In genomic region chr14:23414906-23415820, GRCh38 we compare ENCODE assay signal across 28 cellular contexts. TPM values are rescaled to one million over a fixed set of nuclear protein-coding genes. Genes with fewer than 3 reads are reported as not detected.
A peak's percentile ranks its signal among the peaks of the same experiment; 100 is the strongest.
DNase-seq lines count a peak whose midpoint lies in the region; ATAC-seq, FAIRE-seq and TF ChIP-seq lines count a peak whose summit lies in the region.
"Had no signal": no experiment of that assay in that cellular context is flagged by ENCODE, and none has a peak within 500 bp of the region (broad histone marks: within the 10 kb centered on the region; RNA-seq: fewer than 3 reads in every experiment).

No MANE protein-coding gene starts in this region.

- no peak for FAIRE-seq in pancreas (lab: Jason Lieb, UNC)
- FAIRE-seq: A549, HTR-8/SVneo had no signal

- H3K27me3 ChIP-seq in heart right ventricle (no peaks in the 10 kb centered on the region), left ventricle myocardium inferior (ENCODE audit: low read depth) (no peaks in the 10 kb centered on the region), pancreas (no peaks in the 10 kb centered on the region)
- H3K27me3 ChIP-seq: MG63 had no signal

- no peak for TF ChIP-seq CTCF in heart right ventricle (IDR thresholded peaks at IDR 0.05)
- TF ChIP-seq CTCF in left ventricle myocardium inferior (IDR thresholded peaks at IDR 0.05; ENCODE audit: borderline replicate concordance): no peak
- TF ChIP-seq CTCF in pancreas (IDR thresholded peaks at IDR 0.05): no peak

- 62 to 68% methylated on average over 39 of the region's 39 CpGs for WGBS in heart right ventricle, 2 donors
- 66 to 68% methylated on average over 39 of the region's 39 CpGs for WGBS in pancreas, 2 donors

- intact Hi-C loops in heart right ventricle (cut with DNase I): no loop called here
- intact Hi-C loops in left cardiac atrium (cut with DNase I): no loop called here
- intact Hi-C loops in left ventricle myocardium inferior (cut with micrococcal nuclease): no loop called here
- intact Hi-C loops in pancreas (cut with DNase I): no loop called here

- H3K36me3 ChIP-seq in heart right ventricle (peaks cover 0 to 81% (median 3%) of the 10 kb centered on the region in 9 donors), left ventricle myocardium inferior (peaks cover 56% of the 10 kb centered on the region), pancreas (no peaks in the 10 kb centered on the region)
- H3K36me3 ChIP-seq: BLaER1 treated with 17β-estradiol and CSF1 and Interleukin-3, amounts not matched to agents 10 nM and 100 nM; MG63 had no signal

- H3K4me1 ChIP-seq in heart right ventricle (peaks cover 0 to 28% (median 0%) of the 10 kb centered on the region in 9 donors), left ventricle myocardium inferior (no peaks in the 10 kb centered on the region), pancreas (peaks cover 0 to 4% (median 0%) of the 10 kb centered on the region in 3 donors)
- H3K4me1 ChIP-seq: A549; BLaER1 treated with 17β-estradiol and CSF1 and Interleukin-3, amounts not matched to agents 10 nM and 100 nM had no signal

- H3K4me3 ChIP-seq in heart right ventricle: no peak overlapping the region
- H3K4me3 ChIP-seq in left ventricle myocardium inferior: peak overlapping the region; percentile 4
- H3K4me3 ChIP-seq in pancreas: peak overlapping the region; percentile 23 to 55 (median 34)
- H3K4me3 ChIP-seq: A549; BLaER1 treated with 17β-estradiol and CSF1 and Interleukin-3, amounts not matched to agents 10 nM and 100 nM; GM23248; MG63; PC-9 had no signal

- ATAC-seq in heart right ventricle: no peak
- ATAC-seq in left cardiac atrium: no peak
- peak; percentile 95 to 99 (median 96) for ATAC-seq in pancreas
- ATAC-seq in GM21786 (IDR thresholded peaks at IDR 0.05; ENCODE audit: unreplicated experiment): no peak
- ATAC-seq: A549 had no signal

- no peaks in the 10 kb centered on the region for H3K9me3 ChIP-seq in heart right ventricle
- H3K9me3 ChIP-seq in left ventricle myocardium inferior (replicated peaks): no peaks in the 10 kb centered on the region
- no peaks in the 10 kb centered on the region for H3K9me3 ChIP-seq in pancreas
- H3K9me3 ChIP-seq: A549; BLaER1 treated with 17β-estradiol and CSF1 and Interleukin-3, amounts not matched to agents 10 nM and 100 nM; MG63 had no signal

- DNase-seq in heart right ventricle (no peak), left cardiac atrium (no peak), left ventricle myocardium inferior (no peak), pancreas (peak; percentile 75 to 90 (median 78)), substantia nigra (lab: John Stamatoyannopoulos, UW) (no peak), NCI-H2081 treated with DMSO at 0.1 percent for 48 hours (lab: John Stamatoyannopoulos, UW) (no peak)
- DNase-seq: AML-193; CD4-positive, alpha-beta memory T cell; COR-L47; DMS53; GM23248; H7; KG1; MG63; NCI-H1694; NCI-H2029 treated with DMSO at 0.1 percent for 48 hours; NCI-H2227 treated with DMSO at 0.1 percent for 48 hours; NCI-H526 treated with DMSO at 0.1 percent for 48 hours; PC-9; RPMI8226; SHP77 treated with DMSO at 0.1 percent for 48 hours had no signal

- peak overlapping the region in 7 of 10 donors; percentile 20 to 82 (median 47) for H3K27ac ChIP-seq in heart right ventricle
- peak overlapping the region; percentile 91 for H3K27ac ChIP-seq in left ventricle myocardium inferior (replicated peaks)
- no peak overlapping the region for H3K27ac ChIP-seq in pancreas
- no peak overlapping the region for H3K27ac ChIP-seq in substantia nigra (ENCODE audit: low read depth, low read length, poor library complexity, severe bottlenecking)
- H3K27ac ChIP-seq: A549; BLaER1 treated with 17β-estradiol and CSF1 and Interleukin-3, amounts not matched to agents 10 nM and 100 nM; GM23248; PC-9 had no signal

RNA-seq across cellular contexts. Expression of gene MYH6, which starts 7.1 kb away (rescaled TPM):
- total RNA-seq in heart right ventricle: 1,000 to 10,000 TPM in 2 of 10 donors, 100 to 1,000 TPM in 6, 10 to 100 TPM in 2; 76.6 to 7,525 (median 125) TPM
- polyA plus RNA-seq in heart right ventricle: 1,000 to 10,000 TPM; 3,967 to 5,106 TPM
- total RNA-seq in left cardiac atrium: over 10,000 TPM; 10,415 to 11,820 TPM
- total RNA-seq in left ventricle myocardium inferior: 1,823 TPM
- under 1 TPM in 4 of 6 donors, not detected in 2; 0.03 to 0.16 (median 0.05) TPM for total RNA-seq in pancreas
- under 1 TPM; 0.56 to 0.72 TPM for polyA plus RNA-seq in pancreas
- total RNA-seq: CD4-positive, alpha-beta memory T cell; Daoy; G401; GM23248; NCI-H460; PC-9 had no signal
- polyA plus RNA-seq: A549; CD4-positive, alpha-beta memory T cell; GM23248 had no signal

RNA-seq across cellular contexts. Expression of gene MYH7, which starts 20.3 kb away (rescaled TPM):
- total RNA-seq in heart right ventricle (over 10,000 TPM in 9 of 10 donors, 1,000 to 10,000 TPM in 1; 7,779 to 22,607 (median 19,145) TPM), left cardiac atrium (100 to 1,000 TPM; 175 to 201 TPM), left ventricle myocardium inferior (14,853 TPM), pancreas (1 to 10 TPM in 1 of 6 donors, under 1 TPM in 5; 0.19 to 6.3 (median 0.40) TPM)
- polyA plus RNA-seq in heart right ventricle (1,000 to 10,000 TPM in 1 of 2 donors, 100 to 1,000 TPM in 1; 641 to 7,351 TPM), pancreas (1 to 10 TPM in 1 of 2 donors, under 1 TPM in 1; 0.34 to 1.1 TPM)
- total RNA-seq: CD4-positive, alpha-beta memory T cell; Daoy; G401; GM23248; H7; NCI-H460; PC-9 had no signal
- polyA plus RNA-seq: A549; CD4-positive, alpha-beta memory T cell; GM23248 had no signal

RNA-seq across cellular contexts. Expression of gene CMTM5, which starts 38.3 kb away (rescaled TPM):
- total RNA-seq in heart right ventricle (under 1 TPM in 3 of 10 donors, not detected in 7; 0.32 to 0.53 (median 0.49) TPM), left cardiac atrium (1 to 10 TPM in 1 of 2 donors, under 1 TPM in 1; 0.44 to 1.4 TPM), left ventricle myocardium inferior (1.0 TPM), pancreas (under 1 TPM in 1 of 6 donors, not detected in 5; 0.25 TPM)
- polyA plus RNA-seq in heart right ventricle (1 to 10 TPM; 2.9 to 5.3 TPM), pancreas (under 1 TPM; 0.16 to 0.53 TPM)
- total RNA-seq: CD4-positive, alpha-beta memory T cell; Daoy; G401; GM23248; NCI-H460; PC-9 had no signal
- polyA plus RNA-seq: A549; CD4-positive, alpha-beta memory T cell; GM23248 had no signal

RNA-seq across cellular contexts. Expression of gene IL25, which starts 42.6 kb away (rescaled TPM):
- total RNA-seq in heart right ventricle (under 1 TPM in 1 of 10 donors, not detected in 9; 0.29 TPM), left cardiac atrium (not detected), left ventricle myocardium inferior (not detected), pancreas (not detected)
- polyA plus RNA-seq in heart right ventricle (not detected), pancreas (not detected)
- total RNA-seq: CD4-positive, alpha-beta memory T cell; Daoy; G401; GM23248; NCI-H460; PC-9 had no signal
- polyA plus RNA-seq: A549; CD4-positive, alpha-beta memory T cell; GM23248 had no signal

RNA-seq across cellular contexts. Expression of gene EFS, which starts 50.2 kb away (rescaled TPM):
- 1 to 10 TPM; 1.1 to 3.7 (median 2.2) TPM for total RNA-seq in heart right ventricle
- polyA plus RNA-seq in heart right ventricle: 1 to 10 TPM; 3.7 to 6.0 TPM
- total RNA-seq in left cardiac atrium: 10 to 100 TPM in 1 of 2 donors, 1 to 10 TPM in 1; 5.8 to 10.3 TPM
- 3.6 TPM for total RNA-seq in left ventricle myocardium inferior
- 1 to 10 TPM in 2 of 6 donors, under 1 TPM in 4; 0.23 to 2.2 (median 0.71) TPM for total RNA-seq in pancreas
- 1 to 10 TPM; 1.7 to 3.0 TPM for polyA plus RNA-seq in pancreas
- total RNA-seq: CD4-positive, alpha-beta memory T cell; G401; PC-9 had no signal
- polyA plus RNA-seq: A549; CD4-positive, alpha-beta memory T cell had no signal

Comparison
In these comparisons a context has a peak if more than half of its experiments do, and no peak if none do; other contexts are left out.
1. H3K4me3 ChIP-seq: peak in left ventricle myocardium inferior (single experiment) and pancreas (4 of 4); none in heart right ventricle (0 of 10).
2. RNA of gene MYH7, which starts 20.3 kb away (total RNA-seq): 7,779 to 22,607 TPM in heart right ventricle and 14,853 TPM in left ventricle myocardium inferior (single experiment); 175 to 201 TPM in left cardiac atrium and 0.19 to 6.3 TPM in pancreas; every median in the first group is over 10 times any median in the second.
3. ATAC-seq: peak in pancreas (4 of 4); none in heart right ventricle (0 of 8), left cardiac atrium (0 of 2) and GM21786 (single experiment).
4. DNase-seq: peak in pancreas (6 of 6); none in heart right ventricle (0 of 2), left cardiac atrium (single experiment), left ventricle myocardium inferior (single experiment), substantia nigra (0 of 49) and NCI-H2081 treated with DMSO at 0.1 percent for 48 hours (single experiment).
5. H3K27ac ChIP-seq: peak in heart right ventricle (7 of 10) and left ventricle myocardium inferior (single experiment); none in pancreas (0 of 4) and substantia nigra (single experiment).
6. RNA of gene MYH6, which starts 7.1 kb away (total RNA-seq): 10,415 to 11,820 TPM in left cardiac atrium, 1,823 TPM in left ventricle myocardium inferior (single experiment) and 76.6 to 7,525 TPM in heart right ventricle; 0.03 to 0.16 TPM in pancreas; every median in the first group is over 10 times any median in the second.